In the genomic region with DNA sequence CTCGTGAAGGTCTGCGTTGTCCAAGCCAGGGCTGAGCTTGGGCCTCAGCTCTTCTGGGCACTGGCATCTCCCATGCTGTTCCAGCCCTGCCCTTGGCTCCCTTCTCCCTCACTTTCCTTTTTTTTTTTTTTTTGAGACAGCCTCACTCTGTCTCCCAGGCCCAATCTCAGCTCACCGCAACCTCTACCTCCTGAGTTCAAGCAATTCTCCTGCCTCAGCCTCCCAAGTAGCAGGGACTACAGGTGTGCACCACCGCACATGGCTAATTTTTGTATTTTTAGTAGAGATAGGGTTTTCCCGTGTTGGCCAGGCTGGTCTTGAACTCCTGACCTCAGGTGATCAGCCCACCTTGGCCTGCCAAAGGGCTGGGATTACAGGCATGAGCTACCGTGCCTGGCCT, we compare ENCODE assay signal across 6 cellular contexts. TPM values are rescaled to one million over a fixed set of nuclear protein-coding genes. Genes with fewer than 3 reads are reported as not detected.
DNase-seq lines count a peak whose midpoint lies in the region; ATAC-seq and TF ChIP-seq lines count a peak whose summit lies in the region.
"Not testable (repeated sequence)": the region's sequence is repeated elsewhere in the genome, so short reads cannot be mapped to it uniquely, and the experiment has no call there.
"Had no signal": no experiment of that assay in that cellular context is flagged by ENCODE, and none has a peak within 500 bp of the region (broad histone marks: within the 10 kb centered on the region; RNA-seq: fewer than 3 reads in every experiment).

No MANE protein-coding gene starts in this region.

- peak overlapping the region in 3 of 7 donors; percentile 35 to 82 (median 56) for H3K27ac Mint-ChIP-seq in CD4-positive, alpha-beta memory T cell
- peak overlapping the region; percentile 46 for H3K27ac Mint-ChIP-seq in activated T-helper 2 cell treated with anti-CD3 and anti-CD28 coated beads, Interferon-gamma antibody, Interleukin-2, Interleukin-4, amounts not matched to agents 10 μg/mL and 5 μg/mL and 100 μg/mL, durations not matched to agents 14 hours and 24 hours and 36 hours

- CTCF ChIA-PET in CD4-positive, alpha-beta memory T cell (lab: Charles Lee; ENCODE audit: partially characterized antibody) = interaction anchor here (0.6 to 13.2 kb wide), 30 partner anchors 10 to 290 kb away, joined by 3 to 266 read pairs (median 5); partner anchors contain the start of genes AGFG2, FBXO24, GIGYF1 and LRCH4
- CTCF ChIA-PET in RWPE1 (lab: Yijun Ruan, JAX) = interaction anchor here (0.5 to 2.4 kb wide), 16 partner anchors 10 to 311 kb away, joined by 3 to 11 read pairs (median 4); partner anchors contain the start of genes SLC12A9 and SRRT

- peaks cover 8 to 28% of the 10 kb centered on the region in 2 donors for H3K36me3 Mint-ChIP-seq in CD4-positive, alpha-beta memory T cell
- H3K36me3 Mint-ChIP-seq in activated T-helper 2 cell treated with anti-CD3 and anti-CD28 coated beads, Interferon-gamma antibody, Interleukin-2, Interleukin-4, amounts not matched to agents 10 μg/mL and 5 μg/mL and 100 μg/mL, durations not matched to agents 14 hours and 24 hours and 36 hours (ENCODE audit: low read depth) = peaks cover 33% of the 10 kb centered on the region

- peaks cover 30% of the 10 kb centered on the region for H3K4me1 ChIP-seq in CD4-positive, alpha-beta memory T cell (ENCODE audit: insufficient read depth, low read length)
- H3K4me1 ChIP-seq in right lobe of liver = peaks cover 0 to 58% (median 28%) of the 10 kb centered on the region in 4 donors

- 57% methylated on average over 2 of the region's 6 CpGs for WGBS in right lobe of liver (ENCODE audit: insufficient coverage, low coverage, low lambda C conversion rate, missing lambda C conversion rate)

- H3K4me1 Mint-ChIP-seq in CD4-positive, alpha-beta memory T cell = peaks cover 16 to 40% (median 29%) of the 10 kb centered on the region in 4 donors
- peaks cover 15% of the 10 kb centered on the region for H3K4me1 Mint-ChIP-seq in activated T-helper 2 cell treated with anti-CD3 and anti-CD28 coated beads, Interferon-gamma antibody, Interleukin-2, Interleukin-4, amounts not matched to agents 10 μg/mL and 5 μg/mL and 100 μg/mL, durations not matched to agents 14 hours and 24 hours and 36 hours (ENCODE audit: low read depth)

- peaks cover 27% of the 10 kb centered on the region for H3K36me3 ChIP-seq in CD4-positive, alpha-beta memory T cell (ENCODE audit: insufficient read depth, low read length)
- H3K36me3 ChIP-seq in right lobe of liver = peaks cover 0 to 48% (median 21%) of the 10 kb centered on the region in 4 donors

- POLR2A ChIA-PET in CD4-positive, alpha-beta memory T cell (lab: Charles Lee; ENCODE audit: partially characterized antibody) = interaction anchor here (0.6 to 12.1 kb wide), 12 partner anchors 15 to 135 kb away, joined by 3 to 307 read pairs (median 4); partner anchors contain the start of genes FBXO24, LRCH4, MEPCE and MOSPD3
- POLR2A ChIA-PET in RWPE1 (lab: Yijun Ruan, JAX; ENCODE audit: low non-redundant PET) = interaction anchor here (0.7 kb wide), 1 partner anchor 22 kb away, joined by 4 read pairs; the partner anchor contains the start of genes FBXO24 and LRCH4

- not testable (repeated sequence) for H3K4me3 Mint-ChIP-seq in CD4-positive, alpha-beta memory T cell; activated T-helper 2 cell treated with anti-CD3 and anti-CD28 coated beads, Interferon-gamma antibody, Interleukin-2, Interleukin-4, amounts not matched to agents 10 μg/mL and 5 μg/mL and 100 μg/mL, durations not matched to agents 14 hours and 24 hours and 36 hours (ENCODE audit: low read depth)

- TF ChIP-seq CTCF in RWPE1 (conservative IDR thresholded peaks at IDR 0.05; ENCODE audit: low read depth); right lobe of liver (IDR thresholded peaks at IDR 0.05): not testable (repeated sequence)

- DNase-seq in CD4-positive, alpha-beta memory T cell; RWPE1 (ENCODE audit: low spot score); activated T-helper 2 cell treated with anti-CD3 and anti-CD28 coated beads, Interferon-gamma antibody, Interleukin-2, Interleukin-4, amounts not matched to agents 10 μg/mL and 5 μg/mL and 100 μg/mL, durations not matched to agents 14 hours and 24 hours and 36 hours (ENCODE audit: low spot score); right lobe of liver: not testable (repeated sequence)

- intact Hi-C loops in CD4-positive, alpha-beta memory T cell (cut with micrococcal nuclease) = loop anchor here (1.0 kb wide), 4 partner anchors 24 to 161 kb away; no protein-coding TSS in a partner anchor
- intact Hi-C loops in activated T-helper 2 cell treated with anti-CD3 and anti-CD28 coated beads, Interferon-gamma antibody, Interleukin-2, Interleukin-4, amounts not matched to agents 10 μg/mL and 5 μg/mL and 100 μg/mL, durations not matched to agents 14 hours and 24 hours and 36 hours (cut with micrococcal nuclease) = loop anchor here (5.0 kb wide), 1 partner anchor 128 kb away; the partner anchor contains the start of gene GIGYF1
- intact Hi-C loops in right lobe of liver (cut with DNase I) = loop anchor here (5.0 to 10.0 kb wide), 3 partner anchors 87 to 130 kb away; partner anchors contain the start of genes GIGYF1 (in 1 of the 2) and TSC22D4 (in 1 of the 2)

- peak overlapping the region; percentile 32 for H3K27ac ChIP-seq in CD4-positive, alpha-beta memory T cell (ENCODE audit: low read depth, low read length)
- H3K27ac ChIP-seq in RWPE1 = peak overlapping the region; percentile 46
- H3K27ac ChIP-seq in right lobe of liver = peak overlapping the region in 2 of 3 donors; percentile 40 to 96

- H3K9me3 ChIP-seq in CD4-positive, alpha-beta memory T cell (ENCODE audit: control insufficient read depth in 1 of 2, low read length in 2 of 2); right lobe of liver: not testable (repeated sequence)

- not testable (repeated sequence) for TF ChIP-seq POLR2A in right lobe of liver (IDR thresholded peaks at IDR 0.05)

- ATAC-seq in right lobe of liver = not testable (repeated sequence)

- not testable (repeated sequence) for H3K27me3 Mint-ChIP-seq in CD4-positive, alpha-beta memory T cell; activated T-helper 2 cell treated with anti-CD3 and anti-CD28 coated beads, Interferon-gamma antibody, Interleukin-2, Interleukin-4, amounts not matched to agents 10 μg/mL and 5 μg/mL and 100 μg/mL, durations not matched to agents 14 hours and 24 hours and 36 hours (ENCODE audit: low read depth)

- H3K27me3 ChIP-seq in CD4-positive, alpha-beta memory T cell (ENCODE audit: insufficient read depth, low read length); right lobe of liver: not testable (repeated sequence)

- H3K9me3 Mint-ChIP-seq in CD4-positive, alpha-beta memory T cell; activated T-helper 2 cell treated with anti-CD3 and anti-CD28 coated beads, Interferon-gamma antibody, Interleukin-2, Interleukin-4, amounts not matched to agents 10 μg/mL and 5 μg/mL and 100 μg/mL, durations not matched to agents 14 hours and 24 hours and 36 hours: not testable (repeated sequence)

- H3K4me3 ChIP-seq in CD4-positive, alpha-beta memory T cell (ENCODE audit: low read length in 2 of 2); right lobe of liver: not testable (repeated sequence)

RNA-seq across cellular contexts. Expression of gene SAP25, which starts 9.3 kb away (rescaled TPM):
- 100 to 1,000 TPM; 119 to 126 TPM for total RNA-seq in CD4-positive, alpha-beta memory T cell
- polyA plus RNA-seq in CD4-positive, alpha-beta memory T cell = under 1 TPM in 1 of 2 donors, not detected in 1; 0.72 TPM
- 11.3 and 11.8 TPM in 2 replicates for total RNA-seq in activated T-helper 2 cell treated with anti-CD3 and anti-CD28 coated beads, Interferon-gamma antibody, Interleukin-2, Interleukin-4, amounts not matched to agents 10 μg/mL and 5 μg/mL and 100 μg/mL, durations not matched to agents 14 hours and 24 hours and 36 hours
- total RNA-seq in right lobe of liver = 1 to 10 TPM in 3 of 6 experiments, under 1 TPM in 1, not detected in 2; 0.53 to 4.5 (median 2.2) TPM
- total RNA-seq: G401, SJSA1 had no signal

RNA-seq across cellular contexts. Expression of gene LRCH4, which starts 21.5 kb away (rescaled TPM):
- total RNA-seq in CD4-positive, alpha-beta memory T cell = 100 to 1,000 TPM; 392 to 412 TPM
- 100 to 1,000 TPM; 119 to 167 TPM for polyA plus RNA-seq in CD4-positive, alpha-beta memory T cell
- 105 and 106 TPM in 2 replicates for total RNA-seq in activated T-helper 2 cell treated with anti-CD3 and anti-CD28 coated beads, Interferon-gamma antibody, Interleukin-2, Interleukin-4, amounts not matched to agents 10 μg/mL and 5 μg/mL and 100 μg/mL, durations not matched to agents 14 hours and 24 hours and 36 hours
- 10 to 100 TPM; 19.5 to 39.1 (median 24.7) TPM for total RNA-seq in right lobe of liver

RNA-seq across cellular contexts. Expression of gene FBXO24, which starts 21.7 kb away (rescaled TPM):
- 1 to 10 TPM; 1.6 to 2.1 TPM for total RNA-seq in CD4-positive, alpha-beta memory T cell
- polyA plus RNA-seq in CD4-positive, alpha-beta memory T cell = under 1 TPM; 0.36 to 0.77 TPM
- 0.37 and 0.91 TPM in 2 replicates for total RNA-seq in activated T-helper 2 cell treated with anti-CD3 and anti-CD28 coated beads, Interferon-gamma antibody, Interleukin-2, Interleukin-4, amounts not matched to agents 10 μg/mL and 5 μg/mL and 100 μg/mL, durations not matched to agents 14 hours and 24 hours and 36 hours
- total RNA-seq in right lobe of liver = 1 to 10 TPM in 1 of 6 experiments, under 1 TPM in 5; 0.25 to 1.0 (median 0.45) TPM

RNA-seq across cellular contexts. Expression of gene AGFG2, which starts 25.4 kb away (rescaled TPM):
- 10 to 100 TPM; 56.6 to 58.3 TPM for total RNA-seq in CD4-positive, alpha-beta memory T cell
- 10 to 100 TPM; 19.7 to 35.6 TPM for polyA plus RNA-seq in CD4-positive, alpha-beta memory T cell
- 75.5 and 75.7 TPM in 2 replicates for total RNA-seq in activated T-helper 2 cell treated with anti-CD3 and anti-CD28 coated beads, Interferon-gamma antibody, Interleukin-2, Interleukin-4, amounts not matched to agents 10 μg/mL and 5 μg/mL and 100 μg/mL, durations not matched to agents 14 hours and 24 hours and 36 hours
- 10 to 100 TPM; 52.9 to 86.3 (median 69.8) TPM for total RNA-seq in right lobe of liver

RNA-seq across cellular contexts. Expression of gene PCOLCE, which starts 37.8 kb away (rescaled TPM):
- 10 to 100 TPM in 1 of 2 experiments, 1 to 10 TPM in 1; 7.2 to 10.6 TPM for total RNA-seq in CD4-positive, alpha-beta memory T cell
- polyA plus RNA-seq in CD4-positive, alpha-beta memory T cell = 1 to 10 TPM; 1.3 to 1.6 TPM
- total RNA-seq in activated T-helper 2 cell treated with anti-CD3 and anti-CD28 coated beads, Interferon-gamma antibody, Interleukin-2, Interleukin-4, amounts not matched to agents 10 μg/mL and 5 μg/mL and 100 μg/mL, durations not matched to agents 14 hours and 24 hours and 36 hours = 8.6 and 10.3 TPM in 2 replicates
- total RNA-seq in right lobe of liver = 10 to 100 TPM; 10.9 to 48.5 (median 23.6) TPM
